In the genomic region with DNA sequence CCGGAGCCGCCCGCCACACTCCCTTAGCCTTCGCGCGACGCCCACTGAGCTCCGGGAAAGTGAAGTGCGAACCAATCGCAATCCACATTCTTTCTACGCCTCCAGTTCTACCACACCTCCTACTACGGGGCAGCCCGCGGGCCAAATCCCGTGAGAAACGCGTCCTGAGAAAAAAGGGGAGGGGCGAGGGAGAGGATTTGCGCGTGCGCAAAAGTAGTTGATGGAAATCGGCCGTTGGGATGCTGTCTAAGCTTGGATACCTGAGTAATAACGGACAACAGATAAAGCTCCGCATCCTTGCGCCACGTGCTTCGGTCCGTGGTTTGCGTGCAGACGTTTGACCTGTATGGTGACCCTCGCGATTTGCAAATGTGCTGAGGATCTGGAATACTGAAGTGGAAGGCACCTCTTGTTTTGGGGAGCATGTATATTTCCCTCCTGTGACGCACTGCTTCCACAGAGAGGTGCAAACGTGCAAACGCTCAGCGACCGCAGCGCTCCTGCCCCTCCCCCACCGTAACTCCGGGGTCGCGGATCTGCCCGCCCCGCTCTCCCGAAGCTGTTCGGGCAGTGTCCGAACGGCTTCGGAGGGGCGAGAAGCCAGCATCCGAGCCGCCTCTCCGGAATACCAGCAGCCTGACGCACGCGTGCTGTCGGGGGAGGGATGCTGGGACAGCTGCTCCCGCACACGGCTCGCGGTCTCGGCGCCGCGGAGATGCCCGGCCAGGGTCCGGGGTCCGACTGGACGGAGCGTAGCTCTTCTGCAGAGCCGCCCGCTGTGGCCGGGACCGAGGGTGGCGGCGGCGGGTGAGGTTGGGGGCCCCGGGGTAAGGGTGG, we compare ENCODE assay signal across 8 cellular contexts. TPM values are rescaled to one million over a fixed set of nuclear protein-coding genes. Genes with fewer than 3 reads are reported as not detected.
DNase-seq lines count a peak whose midpoint lies in the region; ATAC-seq and TF ChIP-seq lines count a peak whose summit lies in the region.

A gene with protein sequence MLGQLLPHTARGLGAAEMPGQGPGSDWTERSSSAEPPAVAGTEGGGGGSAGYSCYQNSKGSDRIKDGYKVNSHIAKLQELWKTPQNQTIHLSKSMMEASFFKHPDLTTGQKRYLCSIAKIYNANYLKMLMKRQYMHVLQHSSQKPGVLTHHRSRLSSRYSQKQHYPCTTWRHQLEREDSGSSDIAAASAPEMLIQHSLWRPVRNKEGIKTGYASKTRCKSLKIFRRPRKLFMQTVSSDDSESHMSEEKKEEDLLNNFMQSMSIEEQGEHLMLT (plus strand): TSS at position 634 of the 837 bp plus-strand sequence. CDS start 31 bp downstream, at position 665.
A gene (minus strand): TSS at position 46 of the 837 bp plus-strand sequence. CDS start 54 bp downstream, outside the sequence.

- DNase-seq in AG08396 (ENCODE audit: low spot score) (peak; percentile 95), NCI-H345 treated with DMSO at 0.1 percent for 48 hours (lab: John Stamatoyannopoulos, UW; ENCODE audit: unreplicated experiment) (peak; percentile 97), inferior parietal cortex (ENCODE audit: extremely low spot score) (peak; percentile 99), spleen (peak; percentile 96)
- peak; percentile 86 to 92 (median 89) for DNase-seq in activated CD4-positive, CD25-positive, alpha-beta regulatory T cell (lab: John Stamatoyannopoulos, UW)
- DNase-seq in central memory CD4-positive, alpha-beta T cell, result peak; percentile 97

- peaks cover 0 to 22% (median 14%) of the 10 kb centered on the region in 6 donors for H3K36me3 ChIP-seq in spleen

- peak in 2 of 3 donors; percentile 52 to 65 for TF ChIP-seq POLR2A in spleen (IDR thresholded peaks at IDR 0.05)

- no peaks in the 10 kb centered on the region for H3K9me3 ChIP-seq in spleen

- WGBS in spleen, 5 donors, result 0 to 1% (median 0%) methylated on average over 40 to 79 of the region's 79 CpGs

- peak within 1 kb of the TSS; percentile 91 to 97 (median 93) for H3K27ac ChIP-seq in spleen

- H3K4me1 ChIP-seq in spleen, result peaks cover 19 to 42% (median 31%) of the 10 kb centered on the region in 6 donors

- intact Hi-C loops in spleen (cut with DNase I; ENCODE audit: low total_unique reads), result no loop called here

- ATAC-seq in GM19023 (IDR thresholded peaks at IDR 0.05; ENCODE audit: unreplicated experiment) (peak; percentile 67), HG03280 (IDR thresholded peaks at IDR 0.05; ENCODE audit: unreplicated experiment) (peak; percentile 77)

- TF ChIP-seq CTCF in spleen (IDR thresholded peaks at IDR 0.05 in 8 of 11, conservative IDR thresholded peaks at IDR 0.05 in 3 of 11), result peak in 3 of 11 experiments; percentile 18 to 43 (median 22)

- no peaks in the 10 kb centered on the region for H3K27me3 ChIP-seq in spleen (replicated peaks in 1 of 7)

- peak within 1 kb of the TSS; percentile 78 to 97 (median 94) for H3K4me3 ChIP-seq in spleen

RNA-seq across cellular contexts. Expression of the first gene that starts in this region (rescaled TPM):
- total RNA-seq in spleen, result 10 to 100 TPM in 2 of 7 donors, 1 to 10 TPM in 5; 6.9 to 19.4 (median 8.1) TPM
- polyA plus RNA-seq in spleen, result 10 to 100 TPM; 10.1 to 17.5 (median 15.9) TPM

RNA-seq across cellular contexts. Expression of the second gene that starts in this region (rescaled TPM):
- total RNA-seq in spleen, result 10 to 100 TPM; 12.5 to 29.9 (median 19.8) TPM
- polyA plus RNA-seq in spleen, result 10 to 100 TPM; 11.6 to 21.2 (median 18.7) TPM

Comparison
In these comparisons a context has a peak if more than half of its experiments do, and no peak if none do; other contexts are left out.
1. Peak in every context shown above with its lines: DNase-seq, ATAC-seq, H3K4me3 ChIP-seq and H3K27ac ChIP-seq.